In the genomic region with DNA sequence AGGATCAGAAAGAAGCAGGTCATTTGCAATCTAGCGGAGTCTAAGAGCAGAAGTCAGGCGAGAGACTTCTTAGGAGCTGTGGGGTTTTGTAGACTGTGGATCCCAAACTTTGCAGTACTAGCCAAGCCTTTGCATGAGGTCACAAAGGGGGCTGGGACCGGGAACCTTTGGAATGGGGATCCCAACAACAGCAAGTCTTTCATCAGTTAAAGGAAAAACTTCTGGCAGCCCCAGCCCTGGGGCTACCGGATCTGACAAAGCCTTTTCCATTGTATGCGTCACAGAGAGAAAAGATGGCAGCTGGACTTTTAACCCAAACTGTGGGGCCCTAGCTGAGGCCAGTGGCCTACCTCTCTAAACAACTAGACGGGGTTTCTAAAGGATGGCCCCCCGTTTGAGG, we compare ENCODE assay signal across 5 cellular contexts. TPM values are rescaled to one million over a fixed set of nuclear protein-coding genes. Genes with fewer than 3 reads are reported as not detected.
"Had no signal": no experiment of that assay in that cellular context is flagged by ENCODE, and none has a peak within 500 bp of the region (broad histone marks: within the 10 kb centered on the region; RNA-seq: fewer than 3 reads in every experiment).

No MANE protein-coding gene starts in this region.

RNA-seq across cellular contexts. Expression of gene SSUH2, which starts 31.0 kb away (rescaled TPM):
- total RNA-seq: IMR-90 had no signal

RNA-seq across cellular contexts. Expression of gene CAV3, which starts 58.0 kb away (rescaled TPM):
- total RNA-seq: GM23248, H4, H7, HT1080 had no signal
